Comparison of ENCODE assay signal across 1 cellular context in the genomic region with DNA sequence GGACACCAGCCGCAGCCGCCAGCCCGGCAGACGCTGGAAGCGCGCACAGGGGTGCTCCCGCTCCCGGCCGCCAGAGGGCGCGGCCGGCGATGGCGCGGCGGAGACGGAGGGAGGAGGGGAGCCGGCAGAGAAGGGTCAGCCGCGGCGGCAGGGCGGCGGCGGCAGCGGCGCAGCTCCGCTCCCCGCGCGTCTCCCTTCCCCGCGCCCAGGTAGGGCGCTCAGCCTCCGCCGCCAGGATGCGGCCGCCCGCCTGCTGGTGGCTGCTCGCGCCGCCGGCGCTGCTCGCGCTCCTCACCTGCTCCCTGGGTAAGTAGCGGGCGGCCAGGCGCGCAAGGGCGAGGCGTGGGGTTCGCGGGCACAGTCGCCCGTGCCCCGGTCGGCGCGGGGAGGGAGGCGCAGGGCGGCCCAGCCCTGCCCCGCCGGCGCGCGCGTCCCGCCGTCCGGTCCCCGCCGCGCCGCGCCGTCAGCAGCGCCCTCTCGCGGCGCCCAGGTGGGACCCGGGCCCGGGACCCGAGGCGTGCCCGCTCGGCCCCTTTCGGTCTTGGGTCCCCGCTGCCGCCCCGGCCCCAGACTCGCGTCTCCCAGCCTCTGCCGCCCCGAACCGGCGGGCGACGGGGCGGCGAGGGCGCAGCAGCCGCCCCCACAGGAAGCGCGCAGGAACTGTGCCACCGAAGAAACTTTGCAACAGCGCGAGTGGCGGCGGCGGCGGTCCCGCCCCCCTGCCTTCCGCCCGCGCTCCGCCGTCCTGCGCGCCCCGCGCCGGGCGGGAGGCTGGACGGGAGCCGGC.
A peak's percentile ranks its signal among the peaks of the same experiment; 100 is the strongest.
TF ChIP-seq lines count a peak whose summit lies in the region.

A gene (plus strand): TSS at position 127 of the 787 bp plus-strand sequence. CDS start 110 bp downstream, at position 237.

TF ChIP-seq in HepG2, 621 proteins besides CTCF, POLR2A, EP300 and RAD21 (continued from another document and continues in another):
- TF ChIP-seq, protein P1, sequence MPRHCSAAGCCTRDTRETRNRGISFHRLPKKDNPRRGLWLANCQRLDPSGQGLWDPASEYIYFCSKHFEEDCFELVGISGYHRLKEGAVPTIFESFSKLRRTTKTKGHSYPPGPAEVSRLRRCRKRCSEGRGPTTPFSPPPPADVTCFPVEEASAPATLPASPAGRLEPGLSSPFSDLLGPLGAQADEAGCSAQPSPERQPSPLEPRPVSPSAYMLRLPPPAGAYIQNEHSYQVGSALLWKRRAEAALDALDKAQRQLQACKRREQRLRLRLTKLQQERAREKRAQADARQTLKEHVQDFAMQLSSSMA (CRISPR knock-in tag; IDR thresholded peaks at IDR 0.05), result no peak
- TF ChIP-seq ZNF510 (CRISPR knock-in tag; IDR thresholded peaks at IDR 0.05; ENCODE audit: low read depth), result no peak
- TF ChIP-seq FOXM1 (CRISPR knock-in tag; IDR thresholded peaks at IDR 0.05), result no peak
- TF ChIP-seq BORCS8-MEF2B (CRISPR knock-in tag; IDR thresholded peaks at IDR 0.05), result no peak
- no peak for TF ChIP-seq HMGA1 (CRISPR knock-in tag; conservative IDR thresholded peaks at IDR 0.05)
- no peak for TF ChIP-seq CENPX (CRISPR knock-in tag; IDR thresholded peaks at IDR 0.05)
- peak; percentile 48 for TF ChIP-seq ZFY (CRISPR knock-in tag; IDR thresholded peaks at IDR 0.05)
- no peak for TF ChIP-seq ZNF839 (CRISPR knock-in tag; IDR thresholded peaks at IDR 0.05; ENCODE audit: borderline replicate concordance)
- no peak for TF ChIP-seq FOXP1 (IDR thresholded peaks at IDR 0.05)
- no peak for TF ChIP-seq FOXP1 (CRISPR knock-in tag; IDR thresholded peaks at IDR 0.05)
- TF ChIP-seq FOXK2 (IDR thresholded peaks at IDR 0.05), result no peak
- TF ChIP-seq, protein P2, sequence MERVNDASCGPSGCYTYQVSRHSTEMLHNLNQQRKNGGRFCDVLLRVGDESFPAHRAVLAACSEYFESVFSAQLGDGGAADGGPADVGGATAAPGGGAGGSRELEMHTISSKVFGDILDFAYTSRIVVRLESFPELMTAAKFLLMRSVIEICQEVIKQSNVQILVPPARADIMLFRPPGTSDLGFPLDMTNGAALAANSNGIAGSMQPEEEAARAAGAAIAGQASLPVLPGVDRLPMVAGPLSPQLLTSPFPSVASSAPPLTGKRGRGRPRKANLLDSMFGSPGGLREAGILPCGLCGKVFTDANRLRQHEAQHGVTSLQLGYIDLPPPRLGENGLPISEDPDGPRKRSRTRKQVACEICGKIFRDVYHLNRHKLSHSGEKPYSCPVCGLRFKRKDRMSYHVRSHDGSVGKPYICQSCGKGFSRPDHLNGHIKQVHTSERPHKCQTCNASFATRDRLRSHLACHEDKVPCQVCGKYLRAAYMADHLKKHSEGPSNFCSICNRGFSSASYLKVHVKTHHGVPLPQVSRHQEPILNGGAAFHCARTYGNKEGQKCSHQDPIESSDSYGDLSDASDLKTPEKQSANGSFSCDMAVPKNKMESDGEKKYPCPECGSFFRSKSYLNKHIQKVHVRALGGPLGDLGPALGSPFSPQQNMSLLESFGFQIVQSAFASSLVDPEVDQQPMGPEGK (CRISPR knock-in tag; IDR thresholded peaks at IDR 0.05), result peak; percentile 27; the same call in 1 of the 2 replicates
- TF ChIP-seq HCFC1 (IDR thresholded peaks at IDR 0.05; ENCODE audit: low read depth, low read length), result no peak
- TF ChIP-seq, protein P3, sequence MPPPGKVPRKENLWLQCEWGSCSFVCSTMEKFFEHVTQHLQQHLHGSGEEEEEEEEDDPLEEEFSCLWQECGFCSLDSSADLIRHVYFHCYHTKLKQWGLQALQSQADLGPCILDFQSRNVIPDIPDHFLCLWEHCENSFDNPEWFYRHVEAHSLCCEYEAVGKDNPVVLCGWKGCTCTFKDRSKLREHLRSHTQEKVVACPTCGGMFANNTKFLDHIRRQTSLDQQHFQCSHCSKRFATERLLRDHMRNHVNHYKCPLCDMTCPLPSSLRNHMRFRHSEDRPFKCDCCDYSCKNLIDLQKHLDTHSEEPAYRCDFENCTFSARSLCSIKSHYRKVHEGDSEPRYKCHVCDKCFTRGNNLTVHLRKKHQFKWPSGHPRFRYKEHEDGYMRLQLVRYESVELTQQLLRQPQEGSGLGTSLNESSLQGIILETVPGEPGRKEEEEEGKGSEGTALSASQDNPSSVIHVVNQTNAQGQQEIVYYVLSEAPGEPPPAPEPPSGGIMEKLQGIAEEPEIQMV (CRISPR knock-in tag; IDR thresholded peaks at IDR 0.05; ENCODE audit: low read depth), result no peak
- TF ChIP-seq, protein P4, sequence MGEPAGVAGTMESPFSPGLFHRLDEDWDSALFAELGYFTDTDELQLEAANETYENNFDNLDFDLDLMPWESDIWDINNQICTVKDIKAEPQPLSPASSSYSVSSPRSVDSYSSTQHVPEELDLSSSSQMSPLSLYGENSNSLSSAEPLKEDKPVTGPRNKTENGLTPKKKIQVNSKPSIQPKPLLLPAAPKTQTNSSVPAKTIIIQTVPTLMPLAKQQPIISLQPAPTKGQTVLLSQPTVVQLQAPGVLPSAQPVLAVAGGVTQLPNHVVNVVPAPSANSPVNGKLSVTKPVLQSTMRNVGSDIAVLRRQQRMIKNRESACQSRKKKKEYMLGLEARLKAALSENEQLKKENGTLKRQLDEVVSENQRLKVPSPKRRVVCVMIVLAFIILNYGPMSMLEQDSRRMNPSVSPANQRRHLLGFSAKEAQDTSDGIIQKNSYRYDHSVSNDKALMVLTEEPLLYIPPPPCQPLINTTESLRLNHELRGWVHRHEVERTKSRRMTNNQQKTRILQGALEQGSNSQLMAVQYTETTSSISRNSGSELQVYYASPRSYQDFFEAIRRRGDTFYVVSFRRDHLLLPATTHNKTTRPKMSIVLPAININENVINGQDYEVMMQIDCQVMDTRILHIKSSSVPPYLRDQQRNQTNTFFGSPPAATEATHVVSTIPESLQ (CRISPR knock-in tag; conservative IDR thresholded peaks at IDR 0.05), result no peak
- 0 out of 2 replicates have a peak, but pooled peaks have one; percentile 37 for TF ChIP-seq SAFB2 (CRISPR knock-in tag; IDR thresholded peaks at IDR 0.05; ENCODE audit: borderline replicate concordance, low read depth)
- no peak for TF ChIP-seq NFE2L1 (CRISPR knock-in tag; IDR thresholded peaks at IDR 0.05; ENCODE audit: borderline replicate concordance)
- TF ChIP-seq, protein P5, sequence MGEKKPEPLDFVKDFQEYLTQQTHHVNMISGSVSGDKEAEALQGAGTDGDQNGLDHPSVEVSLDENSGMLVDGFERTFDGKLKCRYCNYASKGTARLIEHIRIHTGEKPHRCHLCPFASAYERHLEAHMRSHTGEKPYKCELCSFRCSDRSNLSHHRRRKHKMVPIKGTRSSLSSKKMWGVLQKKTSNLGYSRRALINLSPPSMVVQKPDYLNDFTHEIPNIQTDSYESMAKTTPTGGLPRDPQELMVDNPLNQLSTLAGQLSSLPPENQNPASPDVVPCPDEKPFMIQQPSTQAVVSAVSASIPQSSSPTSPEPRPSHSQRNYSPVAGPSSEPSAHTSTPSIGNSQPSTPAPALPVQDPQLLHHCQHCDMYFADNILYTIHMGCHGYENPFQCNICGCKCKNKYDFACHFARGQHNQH (CRISPR knock-in tag; IDR thresholded peaks at IDR 0.05), result no peak
- TF ChIP-seq ZKSCAN8 (CRISPR knock-in tag; IDR thresholded peaks at IDR 0.05; ENCODE audit: borderline replicate concordance), result no peak
- no peak for TF ChIP-seq GZF1 (CRISPR knock-in tag; IDR thresholded peaks at IDR 0.05)
- TF ChIP-seq MAF1 (CRISPR knock-in tag; IDR thresholded peaks at IDR 0.05; ENCODE audit: borderline replicate concordance), result no peak
- no peak for TF ChIP-seq GFI1 (CRISPR knock-in tag; IDR thresholded peaks at IDR 0.05; ENCODE audit: borderline replicate concordance)
- TF ChIP-seq NPAS2 (CRISPR knock-in tag; IDR thresholded peaks at IDR 0.05; ENCODE audit: borderline replicate concordance), result no peak
- no peak for TF ChIP-seq ZNF354B (CRISPR knock-in tag; IDR thresholded peaks at IDR 0.05)
- TF ChIP-seq, protein P6, sequence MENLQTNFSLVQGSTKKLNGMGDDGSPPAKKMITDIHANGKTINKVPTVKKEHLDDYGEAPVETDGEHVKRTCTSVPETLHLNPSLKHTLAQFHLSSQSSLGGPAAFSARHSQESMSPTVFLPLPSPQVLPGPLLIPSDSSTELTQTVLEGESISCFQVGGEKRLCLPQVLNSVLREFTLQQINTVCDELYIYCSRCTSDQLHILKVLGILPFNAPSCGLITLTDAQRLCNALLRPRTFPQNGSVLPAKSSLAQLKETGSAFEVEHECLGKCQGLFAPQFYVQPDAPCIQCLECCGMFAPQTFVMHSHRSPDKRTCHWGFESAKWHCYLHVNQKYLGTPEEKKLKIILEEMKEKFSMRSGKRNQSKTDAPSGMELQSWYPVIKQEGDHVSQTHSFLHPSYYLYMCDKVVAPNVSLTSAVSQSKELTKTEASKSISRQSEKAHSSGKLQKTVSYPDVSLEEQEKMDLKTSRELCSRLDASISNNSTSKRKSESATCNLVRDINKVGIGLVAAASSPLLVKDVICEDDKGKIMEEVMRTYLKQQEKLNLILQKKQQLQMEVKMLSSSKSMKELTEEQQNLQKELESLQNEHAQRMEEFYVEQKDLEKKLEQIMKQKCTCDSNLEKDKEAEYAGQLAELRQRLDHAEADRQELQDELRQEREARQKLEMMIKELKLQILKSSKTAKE (CRISPR knock-in tag; IDR thresholded peaks at IDR 0.05; ENCODE audit: borderline replicate concordance), result no peak
- TF ChIP-seq, protein P7, sequence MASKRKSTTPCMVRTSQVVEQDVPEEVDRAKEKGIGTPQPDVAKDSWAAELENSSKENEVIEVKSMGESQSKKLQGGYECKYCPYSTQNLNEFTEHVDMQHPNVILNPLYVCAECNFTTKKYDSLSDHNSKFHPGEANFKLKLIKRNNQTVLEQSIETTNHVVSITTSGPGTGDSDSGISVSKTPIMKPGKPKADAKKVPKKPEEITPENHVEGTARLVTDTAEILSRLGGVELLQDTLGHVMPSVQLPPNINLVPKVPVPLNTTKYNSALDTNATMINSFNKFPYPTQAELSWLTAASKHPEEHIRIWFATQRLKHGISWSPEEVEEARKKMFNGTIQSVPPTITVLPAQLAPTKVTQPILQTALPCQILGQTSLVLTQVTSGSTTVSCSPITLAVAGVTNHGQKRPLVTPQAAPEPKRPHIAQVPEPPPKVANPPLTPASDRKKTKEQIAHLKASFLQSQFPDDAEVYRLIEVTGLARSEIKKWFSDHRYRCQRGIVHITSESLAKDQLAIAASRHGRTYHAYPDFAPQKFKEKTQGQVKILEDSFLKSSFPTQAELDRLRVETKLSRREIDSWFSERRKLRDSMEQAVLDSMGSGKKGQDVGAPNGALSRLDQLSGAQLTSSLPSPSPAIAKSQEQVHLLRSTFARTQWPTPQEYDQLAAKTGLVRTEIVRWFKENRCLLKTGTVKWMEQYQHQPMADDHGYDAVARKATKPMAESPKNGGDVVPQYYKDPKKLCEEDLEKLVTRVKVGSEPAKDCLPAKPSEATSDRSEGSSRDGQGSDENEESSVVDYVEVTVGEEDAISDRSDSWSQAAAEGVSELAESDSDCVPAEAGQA (IDR thresholded peaks at IDR 0.05; ENCODE audit: low read depth), result no peak
- TF ChIP-seq, protein P7 (CRISPR knock-in tag; IDR thresholded peaks at IDR 0.05; ENCODE audit: borderline replicate concordance), result no peak
- TF ChIP-seq, protein P8, sequence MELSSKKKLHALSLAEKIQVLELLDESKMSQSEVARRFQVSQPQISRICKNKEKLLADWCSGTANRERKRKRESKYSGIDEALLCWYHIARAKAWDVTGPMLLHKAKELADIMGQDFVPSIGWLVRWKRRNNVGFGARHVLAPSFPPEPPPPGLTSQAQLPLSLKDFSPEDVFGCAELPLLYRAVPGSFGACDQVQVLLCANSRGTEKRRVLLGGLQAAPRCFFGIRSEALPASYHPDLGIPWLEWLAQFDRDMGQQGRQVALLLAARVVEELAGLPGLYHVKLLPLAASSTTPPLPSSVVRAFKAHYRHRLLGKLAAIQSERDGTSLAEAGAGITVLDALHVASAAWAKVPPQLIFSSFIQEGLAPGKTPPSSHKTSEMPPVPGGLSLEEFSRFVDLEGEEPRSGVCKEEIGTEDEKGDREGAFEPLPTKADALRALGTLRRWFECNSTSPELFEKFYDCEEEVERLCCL (CRISPR knock-in tag; IDR thresholded peaks at IDR 0.05; ENCODE audit: borderline replicate concordance), result no peak
- TF ChIP-seq ZNF337 (CRISPR knock-in tag; IDR thresholded peaks at IDR 0.05; ENCODE audit: borderline replicate concordance, low read depth), result no peak
- no peak for TF ChIP-seq U2AF1 (optimal IDR thresholded peaks at IDR 0.05; ENCODE audit: low read depth, low read length)
- TF ChIP-seq, protein P9, sequence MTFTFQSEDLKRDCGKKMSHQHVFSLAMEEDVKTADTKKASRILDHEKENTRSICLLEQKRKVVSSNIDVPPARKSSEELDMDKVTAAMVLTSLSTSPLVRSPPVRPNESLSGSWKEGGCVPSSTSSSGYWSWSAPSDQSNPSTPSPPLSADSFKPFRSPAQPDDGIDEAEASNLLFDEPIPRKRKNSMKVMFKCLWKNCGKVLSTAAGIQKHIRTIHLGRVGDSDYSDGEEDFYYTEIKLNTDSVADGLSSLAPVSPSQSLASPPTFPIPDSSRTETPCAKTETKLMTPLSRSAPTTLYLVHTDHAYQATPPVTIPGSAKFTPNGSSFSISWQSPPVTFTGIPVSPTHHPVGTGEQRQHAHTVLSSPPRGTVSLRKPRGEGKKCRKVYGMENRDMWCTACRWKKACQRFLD (CRISPR knock-in tag; IDR thresholded peaks at IDR 0.05; ENCODE audit: borderline replicate concordance), result no peak
- no peak for TF ChIP-seq PHB2 (IDR thresholded peaks at IDR 0.05; ENCODE audit: partially characterized antibody)
- TF ChIP-seq SNRNP70 (IDR thresholded peaks at IDR 0.05; ENCODE audit: low read depth, low read length), result no peak
- TF ChIP-seq POLR2AphosphoS5 (IDR thresholded peaks at IDR 0.05; ENCODE audit: low read depth, low read length), result no peak
- no peak for TF ChIP-seq BRCA1 (CRISPR knock-in tag; IDR thresholded peaks at IDR 0.05)
